In the genomic region with DNA sequence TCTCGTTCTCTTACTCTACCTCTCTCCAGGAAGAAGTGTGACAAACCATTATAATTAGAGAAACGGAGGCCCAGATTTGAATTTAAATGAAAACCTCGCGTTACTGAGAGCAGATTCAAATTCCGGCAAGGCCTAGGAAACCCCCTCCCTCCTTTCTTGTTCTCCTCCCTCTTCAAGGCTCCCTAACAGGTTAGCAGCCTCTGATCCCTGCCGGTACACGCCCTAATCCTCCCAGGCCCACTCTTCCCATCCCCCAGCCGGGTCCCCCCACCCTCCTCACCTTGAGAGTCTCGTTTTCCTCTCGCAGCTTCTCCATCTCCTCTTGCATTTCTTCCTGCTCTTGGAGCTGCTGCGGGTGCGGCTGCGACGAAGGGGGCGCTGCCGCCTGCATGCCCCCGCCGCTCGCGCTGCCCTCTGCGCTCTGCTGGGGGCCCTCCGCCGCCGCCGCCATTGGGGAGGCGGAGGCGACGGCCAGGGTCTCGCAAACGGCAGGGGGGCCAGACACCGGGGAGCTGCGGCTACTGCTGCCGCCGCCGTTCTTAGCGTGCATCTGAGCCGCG, we compare ENCODE assay signal across 1 cellular context.
TF ChIP-seq lines count a peak whose summit lies in the region.

No MANE protein-coding gene starts in this region.

TF ChIP-seq in SK-N-SH, 30 proteins besides CTCF, POLR2A, EP300 and RAD21 (continued from another document):
- TF ChIP-seq, protein P1, sequence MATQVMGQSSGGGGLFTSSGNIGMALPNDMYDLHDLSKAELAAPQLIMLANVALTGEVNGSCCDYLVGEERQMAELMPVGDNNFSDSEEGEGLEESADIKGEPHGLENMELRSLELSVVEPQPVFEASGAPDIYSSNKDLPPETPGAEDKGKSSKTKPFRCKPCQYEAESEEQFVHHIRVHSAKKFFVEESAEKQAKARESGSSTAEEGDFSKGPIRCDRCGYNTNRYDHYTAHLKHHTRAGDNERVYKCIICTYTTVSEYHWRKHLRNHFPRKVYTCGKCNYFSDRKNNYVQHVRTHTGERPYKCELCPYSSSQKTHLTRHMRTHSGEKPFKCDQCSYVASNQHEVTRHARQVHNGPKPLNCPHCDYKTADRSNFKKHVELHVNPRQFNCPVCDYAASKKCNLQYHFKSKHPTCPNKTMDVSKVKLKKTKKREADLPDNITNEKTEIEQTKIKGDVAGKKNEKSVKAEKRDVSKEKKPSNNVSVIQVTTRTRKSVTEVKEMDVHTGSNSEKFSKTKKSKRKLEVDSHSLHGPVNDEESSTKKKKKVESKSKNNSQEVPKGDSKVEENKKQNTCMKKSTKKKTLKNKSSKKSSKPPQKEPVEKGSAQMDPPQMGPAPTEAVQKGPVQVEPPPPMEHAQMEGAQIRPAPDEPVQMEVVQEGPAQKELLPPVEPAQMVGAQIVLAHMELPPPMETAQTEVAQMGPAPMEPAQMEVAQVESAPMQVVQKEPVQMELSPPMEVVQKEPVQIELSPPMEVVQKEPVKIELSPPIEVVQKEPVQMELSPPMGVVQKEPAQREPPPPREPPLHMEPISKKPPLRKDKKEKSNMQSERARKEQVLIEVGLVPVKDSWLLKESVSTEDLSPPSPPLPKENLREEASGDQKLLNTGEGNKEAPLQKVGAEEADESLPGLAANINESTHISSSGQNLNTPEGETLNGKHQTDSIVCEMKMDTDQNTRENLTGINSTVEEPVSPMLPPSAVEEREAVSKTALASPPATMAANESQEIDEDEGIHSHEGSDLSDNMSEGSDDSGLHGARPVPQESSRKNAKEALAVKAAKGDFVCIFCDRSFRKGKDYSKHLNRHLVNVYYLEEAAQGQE (IDR thresholded peaks at IDR 0.05; ENCODE audit: low read depth, low read length): peak; percentile 67; the same call in 1 of the 2 replicates
- TF ChIP-seq MEF2A (IDR thresholded peaks at IDR 0.05; ENCODE audit: borderline replicate concordance, low read depth) (no peak), NFIC (IDR thresholded peaks at IDR 0.05; ENCODE audit: borderline replicate concordance) (no peak)
TF ChIP-seq in SK-N-SH: peak in this region for 2.
